ENCODE assay signal across 12 cellular contexts in genomic region chr3:112681822-112682325, GRCh38. TPM values are rescaled to one million over a fixed set of nuclear protein-coding genes. Genes with fewer than 3 reads are reported as not detected.
DNase-seq lines count a peak whose midpoint lies in the region; ATAC-seq and TF ChIP-seq lines count a peak whose summit lies in the region.
"Had no signal": no experiment of that assay in that cellular context is flagged by ENCODE, and none has a peak within 500 bp of the region (broad histone marks: within the 10 kb centered on the region; RNA-seq: fewer than 3 reads in every experiment).

No MANE protein-coding gene starts in this region.

- no peak overlapping the region for H3K4me3 ChIP-seq in AG10803 (ENCODE audit: low read length)
- H3K4me3 ChIP-seq in IMR-90 (ENCODE audit: insufficient read depth, low read depth, low read length) = no peak overlapping the region
- no peak overlapping the region for H3K4me3 ChIP-seq in adipocyte (ENCODE audit: low read length)
- H3K4me3 ChIP-seq in kidney epithelial cell (ENCODE audit: low read depth, low read length) = no peak overlapping the region
- no peak overlapping the region for H3K4me3 ChIP-seq in uterus
- H3K4me3 ChIP-seq: colonic mucosa had no signal

- H3K18ac ChIP-seq in IMR-90 (ENCODE audit: low read depth, low read length) = peak overlapping the region; percentile 97

- H2BK20ac ChIP-seq in IMR-90 (ENCODE audit: low read depth, low read length) = peak overlapping the region; percentile 99

- POLR2A ChIA-PET in IMR-90 (lab: Charles Lee; ENCODE audit: unreplicated experiment) = interaction anchor here (1.1 kb wide), 1 partner anchor 27 kb away, joined by 4 read pairs; no protein-coding TSS in a partner anchor

- H3K4me3 Mint-ChIP-seq in CD14-positive monocyte = no peak overlapping the region
- no peak overlapping the region for H3K4me3 Mint-ChIP-seq in nephron progenitor cell
- H3K4me3 Mint-ChIP-seq: T-helper 2 cell treated with Interferon-gamma antibody and Interleukin-4, amounts not matched to agents 5 μg/mL and 100 μg/mL, for 36 hours had no signal

- H4K8ac ChIP-seq in IMR-90 (ENCODE audit: low read depth in 2 of 2, low read length in 2 of 2) = peak overlapping the region; percentile 65 to 97

- H4K91ac ChIP-seq in IMR-90 (ENCODE audit: insufficient read depth, low read depth, low read length) = peak overlapping the region; percentile 97

- H3K9ac ChIP-seq in IMR-90 (ENCODE audit: low read depth, low read length) = peak overlapping the region; percentile 70
- no peak overlapping the region for H3K9ac ChIP-seq in adipocyte (ENCODE audit: low read length)

- no CpG with 5 or more reads among the region's 2 CpGs for WGBS in IMR-90 (ENCODE audit: extremely low coverage in 2 of 2, insufficient read length in 1 of 2), 2 experiments

- peak overlapping the region; percentile 84 for H2AFZ ChIP-seq in IMR-90 (replicated peaks; ENCODE audit: low read length, poor library complexity)

- no peak for TF ChIP-seq RAD21 in IMR-90 (IDR thresholded peaks at IDR 0.05; ENCODE audit: low read length)

- H4K20me1 ChIP-seq in IMR-90 (ENCODE audit: insufficient read depth, low read length) = no peaks in the 10 kb centered on the region

- peak; percentile 40 for ATAC-seq in IMR-90 (ENCODE audit: low read depth)

- H3K9me1 ChIP-seq in IMR-90 (ENCODE audit: insufficient read depth, low read length) = peaks cover 17% of the 10 kb centered on the region

- DNase-seq in AG10803 (ENCODE audit: low read depth) = peak; percentile 71
- peak; percentile 88 for DNase-seq in IMR-90
- peak; percentile 60 for DNase-seq in adipocyte (ENCODE audit: low read depth)
- peak; percentile 9 for DNase-seq in kidney epithelial cell (ENCODE audit: low read depth)
- no peak for DNase-seq in CD14-positive monocyte (ENCODE audit: low spot score)
- DNase-seq in uterus = no peak
- DNase-seq in NCI-H2029 treated with DMSO at 0.1 percent for 48 hours (lab: John Stamatoyannopoulos, UW) = no peak
- no peak for DNase-seq in nephron progenitor cell
- DNase-seq: Caco-2, colonic mucosa, Karpas-422 had no signal

- no peak for TF ChIP-seq POLR2A in IMR-90 (IDR thresholded peaks at IDR 0.05; ENCODE audit: low read depth, low read length)
- no peak for TF ChIP-seq POLR2A in uterus (IDR thresholded peaks at IDR 0.05)

- TF ChIP-seq CTCF in AG10803 (conservative IDR thresholded peaks at IDR 0.05; ENCODE audit: low read length) = no peak
- TF ChIP-seq CTCF in IMR-90 (conservative IDR thresholded peaks at IDR 0.05; ENCODE audit: low read depth, low read length) = no peak
- TF ChIP-seq CTCF in kidney epithelial cell (IDR thresholded peaks at IDR 0.05; ENCODE audit: insufficient read depth, low read length, poor library complexity, severe bottlenecking) = no peak
- TF ChIP-seq CTCF in CD14-positive monocyte (IDR thresholded peaks at IDR 0.05) = no peak
- TF ChIP-seq CTCF in uterus (IDR thresholded peaks at IDR 0.05) = no peak
- no peak for TF ChIP-seq CTCF in nephron progenitor cell (IDR thresholded peaks at IDR 0.05)

- H3K9me3 ChIP-seq in IMR-90 (ENCODE audit: control insufficient read depth, insufficient read depth, low read length) (no peaks in the 10 kb centered on the region), adipocyte (ENCODE audit: control insufficient read depth, low read length) (no peaks in the 10 kb centered on the region), uterus (no peaks in the 10 kb centered on the region)
- H3K9me3 ChIP-seq: Caco-2, colonic mucosa had no signal

- H3K4me2 ChIP-seq in IMR-90 (ENCODE audit: low read depth, low read length) = peak overlapping the region; percentile 89

- H3K36me3 Mint-ChIP-seq in CD14-positive monocyte = no peaks in the 10 kb centered on the region
- H3K36me3 Mint-ChIP-seq in nephron progenitor cell (ENCODE audit: low read depth) = no peaks in the 10 kb centered on the region

- H3K4me1 ChIP-seq in IMR-90 (ENCODE audit: control insufficient read depth, insufficient read depth, low read length) (peaks cover 14% of the 10 kb centered on the region), adipocyte (ENCODE audit: control insufficient read depth, insufficient read depth, low read length) (peaks cover 34% of the 10 kb centered on the region), uterus (no peaks in the 10 kb centered on the region)
- H3K4me1 ChIP-seq: colonic mucosa had no signal

- peak overlapping the region; percentile 81; the same call in 1 of the 2 replicates for H2AK5ac ChIP-seq in IMR-90 (ENCODE audit: low read depth, low read length)

- peaks cover 41% of the 10 kb centered on the region for H3K4me1 Mint-ChIP-seq in CD14-positive monocyte
- H3K4me1 Mint-ChIP-seq in nephron progenitor cell = peaks cover 5% of the 10 kb centered on the region

- no peaks in the 10 kb centered on the region for H3K79me1 ChIP-seq in IMR-90 (ENCODE audit: low read depth in 1 of 2, low read length in 2 of 2)

- in situ Hi-C loops in IMR-90 (cut with MboI; ENCODE audit: low sequenced_read_pairs) = no loop called here

- peak overlapping the region; percentile 95 for H3K14ac ChIP-seq in IMR-90 (replicated peaks; ENCODE audit: low read depth, low read length)

- H3K23ac ChIP-seq in IMR-90 (ENCODE audit: low read depth, low read length) = peak overlapping the region; percentile 97; the same call in 1 of the 2 replicates

- no peaks in the 10 kb centered on the region for H3K27me3 ChIP-seq in IMR-90 (ENCODE audit: control insufficient read depth, insufficient read depth, low read length)
- no peaks in the 10 kb centered on the region for H3K27me3 ChIP-seq in adipocyte (replicated peaks; ENCODE audit: control insufficient read depth, insufficient read depth, low read length)
- H3K27me3 ChIP-seq in kidney epithelial cell (ENCODE audit: control insufficient read depth, insufficient read depth, low read length) = no peaks in the 10 kb centered on the region
- no peaks in the 10 kb centered on the region for H3K27me3 ChIP-seq in uterus
- H3K27me3 ChIP-seq: colonic mucosa had no signal

- peak overlapping the region in 3 of 7 donors; percentile 27 to 37 (median 30) for H3K27ac Mint-ChIP-seq in CD14-positive monocyte
- H3K27ac Mint-ChIP-seq in nephron progenitor cell = no peak overlapping the region
- H3K27ac Mint-ChIP-seq: T-helper 2 cell treated with Interferon-gamma antibody and Interleukin-4, amounts not matched to agents 5 μg/mL and 100 μg/mL, for 36 hours had no signal

- intact Hi-C loops in IMR-90 (cut with micrococcal nuclease) = no loop called here
- intact Hi-C loops in CD14-positive monocyte (cut with micrococcal nuclease) = no loop called here
- intact Hi-C loops in uterus (cut with DNase I; ENCODE audit: low total_unique reads) = no loop called here

- H2BK15ac ChIP-seq in IMR-90 (ENCODE audit: low read depth, low read length) = peak overlapping the region; percentile 100; the same call in 2 of the 3 replicates

- H3K27ac ChIP-seq in IMR-90 (ENCODE audit: insufficient read depth, low read length) (peak overlapping the region; percentile 99), uterus (no peak overlapping the region)
- H3K27ac ChIP-seq: colonic mucosa had no signal

- H3K27me3 Mint-ChIP-seq in CD14-positive monocyte (ENCODE audit: low read depth in 3 of 3) = peaks cover 0 to 6% (median 1%) of the 10 kb centered on the region in 3 donors
- H3K27me3 Mint-ChIP-seq in nephron progenitor cell (ENCODE audit: low read depth, poor library complexity) = peaks cover 2% of the 10 kb centered on the region

- no TSS peak for BruUV-seq in IMR-90 (replicated peaks; lab: Mats Ljungman, UMichigan)

- H2BK5ac ChIP-seq in IMR-90 (ENCODE audit: low read depth, low read length, poor library complexity, severe bottlenecking) = peak overlapping the region; percentile 97

- peak overlapping the region; percentile 93 for H3K56ac ChIP-seq in IMR-90 (ENCODE audit: extremely low read depth, insufficient read depth, low read length)

- peak overlapping the region; percentile 99 for H2BK120ac ChIP-seq in IMR-90 (ENCODE audit: low read depth, low read length)

- peak overlapping the region; percentile 61 for H2AK9ac ChIP-seq in IMR-90 (replicated peaks; ENCODE audit: low read depth, low read length, poor library complexity)

- dilution Hi-C loops in IMR-90 (cut with HindIII; ENCODE audit: low sequenced_read_pairs, unreplicated experiment) = no loop called here

- CTCF ChIA-PET in IMR-90 (lab: Yijun Ruan, JAX) = interaction anchor here (0.8 to 0.9 kb wide), 2 partner anchors 38 to 55 kb away, joined by 3 read pairs; no protein-coding TSS in a partner anchor

- peak overlapping the region; percentile 100 for H4K5ac ChIP-seq in IMR-90 (ENCODE audit: low read depth, low read length)

- H3K9me3 Mint-ChIP-seq in CD14-positive monocyte (peaks cover 0 to 3% (median 0%) of the 10 kb centered on the region in 7 donors), nephron progenitor cell (no peaks in the 10 kb centered on the region)

- H3K36me3 ChIP-seq in IMR-90 (ENCODE audit: control insufficient read depth, insufficient read depth, low read length) (no peaks in the 10 kb centered on the region), adipocyte (ENCODE audit: control insufficient read depth, insufficient read depth, low read length, severe bottlenecking) (no peaks in the 10 kb centered on the region), kidney epithelial cell (ENCODE audit: control insufficient read depth, insufficient read depth, low read length) (no peaks in the 10 kb centered on the region), uterus (no peaks in the 10 kb centered on the region)
- H3K36me3 ChIP-seq: colonic mucosa had no signal

- peak overlapping the region; percentile 99 for H3K4ac ChIP-seq in IMR-90 (ENCODE audit: low read depth, low read length)

TF ChIP-seq in IMR-90, 13 proteins besides CTCF, POLR2A, EP300 and RAD21 (continues in another document):
- TF ChIP-seq SMC3 (IDR thresholded peaks at IDR 0.05; ENCODE audit: low read depth, low read length) = no peak
- no peak for TF ChIP-seq FOS (IDR thresholded peaks at IDR 0.05; ENCODE audit: low read depth, low read length)
- TF ChIP-seq MAFK (IDR thresholded peaks at IDR 0.05; ENCODE audit: low read depth, low read length) = no peak
- TF ChIP-seq ELK1 (IDR thresholded peaks at IDR 0.05; ENCODE audit: borderline replicate concordance, low read depth, low read length) = no peak

RNA-seq across cellular contexts. Expression of gene CCDC80, which starts 40.9 kb away (rescaled TPM):
- 387 and 406 TPM in 2 replicates for total RNA-seq in IMR-90 (2012; rRNA removed)
- 356 and 418 TPM in 2 replicates for polyA plus RNA-seq in IMR-90 (2012; rRNA removed)
- 155 and 190 TPM in 2 replicates for polyA plus RNA-seq in IMR-90 (2012; cell fraction: cytosol; rRNA removed)
- polyA plus RNA-seq in IMR-90 (2012; cell fraction: nucleus; rRNA removed; ENCODE audit: low replicate concordance) = 44.6 and 106 TPM in 2 replicates
- 4.7 and 4.9 TPM in 2 replicates for total RNA-seq in kidney epithelial cell
- under 1 TPM in 1 of 2 donors, not detected in 1; 0.05 TPM for polyA plus RNA-seq in CD14-positive monocyte
- 100 to 1,000 TPM in 2 of 4 donors, 10 to 100 TPM in 2; 29.7 to 207 (median 120) TPM for total RNA-seq in uterus

Comparison
In these comparisons a context has a peak if more than half of its experiments do, and no peak if none do; other contexts are left out.
1. DNase-seq: peak in AG10803 (single experiment), IMR-90 (single experiment), adipocyte (single experiment) and kidney epithelial cell (single experiment); none in CD14-positive monocyte (single experiment), uterus (0 of 2), NCI-H2029 treated with DMSO at 0.1 percent for 48 hours (single experiment) and nephron progenitor cell (single experiment).